Comparison of ENCODE assay signal across 8 cellular contexts in genomic region chr15:45790325-45790943, GRCh38.
DNase-seq lines count a peak whose midpoint lies in the region; ATAC-seq and TF ChIP-seq lines count a peak whose summit lies in the region.

No MANE protein-coding gene starts in this region.

- H2AFZ ChIP-seq in hepatocyte: no peak overlapping the region

- no peaks in the 10 kb centered on the region for H3K79me2 ChIP-seq in hepatocyte

- TF ChIP-seq POLR2A in upper lobe of left lung (IDR thresholded peaks at IDR 0.05): no peak

- ATAC-seq in GM18508 (IDR thresholded peaks at IDR 0.05; ENCODE audit: insufficient read depth, unreplicated experiment) (peak; percentile 31), upper lobe of left lung (ENCODE audit: low FRiP score in 2 of 2) (no peak)

- 48% methylated on average over 4 of the region's 4 CpGs for WGBS in hepatocyte (ENCODE audit: low lambda C conversion rate, missing lambda C conversion rate)
- 42 to 50% methylated on average over 4 of the region's 4 CpGs for WGBS in upper lobe of left lung, 2 donors

- no peaks in the 10 kb centered on the region for H4K20me1 ChIP-seq in hepatocyte (ENCODE audit: insufficient read depth, poor library complexity, severe bottlenecking)

- H3K4me1 ChIP-seq in hepatocyte (ENCODE audit: insufficient read depth) (peaks cover 10% of the 10 kb centered on the region), upper lobe of left lung (no peaks in the 10 kb centered on the region)

- H3K4me2 ChIP-seq in hepatocyte: no peak overlapping the region

- no peak overlapping the region for H3K4me3 ChIP-seq in WERI-Rb-1 (ENCODE audit: low read depth, low read length)
- no peak overlapping the region for H3K4me3 ChIP-seq in hepatocyte
- H3K4me3 ChIP-seq in upper lobe of left lung: no peak overlapping the region

- H3K9me3 ChIP-seq in WERI-Rb-1 (ENCODE audit: severe bottlenecking): no peaks in the 10 kb centered on the region
- H3K9me3 ChIP-seq in hepatocyte (ENCODE audit: low read depth): no peaks in the 10 kb centered on the region
- H3K9me3 ChIP-seq in upper lobe of left lung: no peaks in the 10 kb centered on the region

- H3K27me3 ChIP-seq in WERI-Rb-1 (ENCODE audit: insufficient read depth, low read depth, severe bottlenecking): no peaks in the 10 kb centered on the region
- no peaks in the 10 kb centered on the region for H3K27me3 ChIP-seq in hepatocyte
- H3K27me3 ChIP-seq in upper lobe of left lung: no peaks in the 10 kb centered on the region

- H3K27ac ChIP-seq in WERI-Rb-1 (no peak overlapping the region), hepatocyte (no peak overlapping the region), upper lobe of left lung (no peak overlapping the region)

- no peak for TF ChIP-seq EP300 in upper lobe of left lung (IDR thresholded peaks at IDR 0.05)

- no peaks in the 10 kb centered on the region for H3K9me2 ChIP-seq in hepatocyte (replicated peaks; ENCODE audit: insufficient read depth)

- TF ChIP-seq CTCF in AG09319 (IDR thresholded peaks at IDR 0.05; ENCODE audit: low read depth, low read length): peak; percentile 45
- peak; percentile 45 for TF ChIP-seq CTCF in WERI-Rb-1 (IDR thresholded peaks at IDR 0.05; ENCODE audit: low read depth, low read length)
- peak; percentile 50 for TF ChIP-seq CTCF in hepatocyte (IDR thresholded peaks at IDR 0.05; ENCODE audit: poor library complexity)
- peak in 4 of 6 experiments; percentile 18 to 41 (median 33) for TF ChIP-seq CTCF in upper lobe of left lung (IDR thresholded peaks at IDR 0.05)

- no peak for DNase-seq in AG09319 (ENCODE audit: extremely low read depth, low read depth)
- peak; percentile 18 for DNase-seq in LoVo (ENCODE audit: low spot score)
- DNase-seq in WERI-Rb-1: peak; percentile 60
- peak; percentile 46 for DNase-seq in hepatocyte (ENCODE audit: low spot score)
- no peak for DNase-seq in upper lobe of left lung
- no peak for DNase-seq in HuH-7.5 (ENCODE audit: low spot score)
- no peak for DNase-seq in NCI-H510A (lab: John Stamatoyannopoulos, UW)

- H3K36me3 ChIP-seq in WERI-Rb-1 (no peaks in the 10 kb centered on the region), hepatocyte (replicated peaks; ENCODE audit: insufficient read depth, low read depth) (no peaks in the 10 kb centered on the region), upper lobe of left lung (no peaks in the 10 kb centered on the region)

Comparison
In these comparisons a context has a peak if more than half of its experiments do, and no peak if none do; other contexts are left out.
1. DNase-seq: peak in LoVo (single experiment), WERI-Rb-1 (single experiment) and hepatocyte (single experiment); none in AG09319 (single experiment), upper lobe of left lung (0 of 2), HuH-7.5 (single experiment) and NCI-H510A (single experiment).
2. Peak in every context shown above with its lines, with median percentiles within 50 percentile points of each other: CTCF ChIP-seq.